ENCODE assay signal across 8 cellular contexts in the genomic region with DNA sequence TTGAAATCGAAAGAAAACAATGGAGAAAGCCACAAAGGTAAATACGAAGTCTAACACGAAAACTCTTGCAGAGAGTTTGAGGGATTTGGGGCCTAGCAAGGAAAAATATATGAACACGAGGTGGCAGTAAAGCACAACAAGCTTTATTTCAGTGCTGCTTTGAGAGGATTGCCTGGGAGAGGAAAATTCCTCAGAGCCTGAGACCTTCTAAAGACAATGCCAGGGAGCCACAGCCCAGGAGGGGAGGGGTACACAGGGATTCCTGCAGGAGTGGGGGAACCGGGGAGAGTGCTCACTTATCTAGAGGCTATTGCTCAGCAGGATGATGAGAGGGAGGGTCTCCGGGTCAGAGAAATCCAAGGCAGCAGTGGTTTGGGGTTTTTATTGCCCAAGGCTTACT.
A peak's percentile ranks its signal among the peaks of the same experiment; 100 is the strongest.
DNase-seq lines count a peak whose midpoint lies in the region; ATAC-seq and TF ChIP-seq lines count a peak whose summit lies in the region.

No MANE protein-coding gene starts in this region.

- H3F3A ChIP-seq in OCI-LY1 (ENCODE audit: insufficient read depth, low read length), result no peaks in the 10 kb centered on the region

- H3K9ac ChIP-seq in OCI-LY1 (ENCODE audit: low read length), result no peak overlapping the region

- H3K79me2 ChIP-seq in OCI-LY1 (ENCODE audit: insufficient read depth, low read length), result no peaks in the 10 kb centered on the region

- no peak overlapping the region for H3K4me3 ChIP-seq in OCI-LY1 (ENCODE audit: low read depth, low read length, poor library complexity, severe bottlenecking)
- H3K4me3 ChIP-seq in fibroblast of pulmonary artery (replicated peaks; ENCODE audit: low read depth, low read length), result no peak overlapping the region
- no peak overlapping the region for H3K4me3 ChIP-seq in gastrocnemius medialis

- H3K9me3 ChIP-seq in OCI-LY1 (ENCODE audit: low read length) (no peaks in the 10 kb centered on the region), gastrocnemius medialis (no peaks in the 10 kb centered on the region)

- H3K27ac ChIP-seq in OCI-LY1 (ENCODE audit: low read depth, low read length, poor library complexity, severe bottlenecking) (no peak overlapping the region), gastrocnemius medialis (no peak overlapping the region)

- H4K20me1 ChIP-seq in OCI-LY1 (ENCODE audit: insufficient read depth, low read length), result no peaks in the 10 kb centered on the region

- no peak for TF ChIP-seq POLR2A in gastrocnemius medialis (IDR thresholded peaks at IDR 0.05)

- H3K4me1 ChIP-seq in OCI-LY1 (ENCODE audit: insufficient read depth, low read length, severe bottlenecking), result no peaks in the 10 kb centered on the region
- H3K4me1 ChIP-seq in gastrocnemius medialis, result no peaks in the 10 kb centered on the region

- TF ChIP-seq CTCF in OCI-LY1 (IDR thresholded peaks at IDR 0.05; ENCODE audit: low read length) (peak; percentile 61), fibroblast of pulmonary artery (IDR thresholded peaks at IDR 0.05; ENCODE audit: low read length, missing control alignments) (no peak), gastrocnemius medialis (IDR thresholded peaks at IDR 0.05 in 4 of 5, conservative IDR thresholded peaks at IDR 0.05 in 1 of 5) (peak; percentile 43 to 64 (median 52))

- H3K9me2 ChIP-seq in OCI-LY1 (ENCODE audit: low read depth, low read length), result no peaks in the 10 kb centered on the region

- H2AFZ ChIP-seq in OCI-LY1 (ENCODE audit: low read length), result no peak overlapping the region

- H3K27me3 ChIP-seq in OCI-LY1 (ENCODE audit: insufficient read depth, low read length) (no peaks in the 10 kb centered on the region), gastrocnemius medialis (no peaks in the 10 kb centered on the region)

- in situ Hi-C loops in Caki2 (cut with HindIII; ENCODE audit: low pct_unique_long_range_greater_than_20kb, low sequenced_read_pairs), result no loop called here
- in situ Hi-C loops in gastrocnemius medialis (cut with MboI; ENCODE audit: low sequenced_read_pairs in 4 of 4), result loop anchor here in 2 of 4 donors (25.0 kb wide), 2 partner anchors 126 to 476 kb away; partner anchors contain the start of gene ADCY2 (in 1 of the 2)

- intact Hi-C loops in gastrocnemius medialis (cut with DNase I; ENCODE audit: low total_unique reads), result loop anchor here (1.0 to 5.0 kb wide), 5 partner anchors 131 to 556 kb away; no protein-coding TSS in a partner anchor

- DNase-seq in Caki2 (ENCODE audit: low read depth), result peak; percentile 29
- peak; percentile 80 for DNase-seq in HT-29 (ENCODE audit: low spot score)
- DNase-seq in fibroblast of pulmonary artery (ENCODE audit: low read depth), result peak; percentile 3
- no peak for DNase-seq in gastrocnemius medialis

- H3K4me2 ChIP-seq in OCI-LY1 (ENCODE audit: low read length), result no peak overlapping the region

- ATAC-seq in gastrocnemius medialis (peak in 1 of 2 donors; percentile 81), HG02798 (IDR thresholded peaks at IDR 0.05; ENCODE audit: poor library complexity, unreplicated experiment) (no peak), HG03439 (IDR thresholded peaks at IDR 0.05; ENCODE audit: unreplicated experiment) (no peak), HG03159 (IDR thresholded peaks at IDR 0.05; ENCODE audit: unreplicated experiment) (no peak)

- H3K36me3 ChIP-seq in OCI-LY1 (ENCODE audit: insufficient read depth, low read length) (no peaks in the 10 kb centered on the region), gastrocnemius medialis (no peaks in the 10 kb centered on the region)

Comparison
In these comparisons a context has a peak if more than half of its experiments do, and no peak if none do; other contexts are left out.
1. DNase-seq: peak in Caki2 (single experiment), HT-29 (single experiment) and fibroblast of pulmonary artery (single experiment); none in gastrocnemius medialis (0 of 2).